Comparison of ENCODE assay signal across 1 cellular context in the genomic region with DNA sequence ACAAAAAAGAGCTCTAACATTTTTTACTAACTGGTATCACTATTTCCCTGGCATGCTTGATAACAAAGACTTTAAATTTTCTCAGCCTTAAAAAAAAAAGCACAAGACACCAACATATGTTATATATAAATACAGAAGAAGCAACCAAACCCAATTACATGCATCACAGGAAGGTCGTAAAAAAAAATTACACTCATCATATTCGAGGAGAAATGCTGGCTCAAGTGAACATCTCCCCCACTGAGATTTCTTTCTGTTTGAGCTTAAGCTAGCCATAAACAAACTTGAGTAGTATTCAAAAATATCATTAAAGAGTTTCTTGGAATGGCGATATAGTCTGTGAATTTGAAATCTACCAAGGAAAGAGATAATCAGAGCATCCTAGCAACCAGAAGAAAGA.
TF ChIP-seq lines count a peak whose summit lies in the region.

No MANE protein-coding gene starts in this region.

TF ChIP-seq in K562, 482 proteins besides CTCF, POLR2A, EP300 and RAD21:
- TF ChIP-seq RBM17 (IDR thresholded peaks at IDR 0.05; ENCODE audit: borderline replicate concordance, low read depth, low read length), result no peak
- TF ChIP-seq ZNF212 (CRISPR knock-in tag; IDR thresholded peaks at IDR 0.05), result no peak
- TF ChIP-seq MTF1 (CRISPR knock-in tag; IDR thresholded peaks at IDR 0.05; ENCODE audit: borderline replicate concordance), result no peak
- no peak for TF ChIP-seq CAMTA2 (CRISPR knock-in tag; conservative IDR thresholded peaks at IDR 0.05)
- TF ChIP-seq HCFC1 (IDR thresholded peaks at IDR 0.05; ENCODE audit: low read depth, low read length), result no peak
- TF ChIP-seq, protein P1, sequence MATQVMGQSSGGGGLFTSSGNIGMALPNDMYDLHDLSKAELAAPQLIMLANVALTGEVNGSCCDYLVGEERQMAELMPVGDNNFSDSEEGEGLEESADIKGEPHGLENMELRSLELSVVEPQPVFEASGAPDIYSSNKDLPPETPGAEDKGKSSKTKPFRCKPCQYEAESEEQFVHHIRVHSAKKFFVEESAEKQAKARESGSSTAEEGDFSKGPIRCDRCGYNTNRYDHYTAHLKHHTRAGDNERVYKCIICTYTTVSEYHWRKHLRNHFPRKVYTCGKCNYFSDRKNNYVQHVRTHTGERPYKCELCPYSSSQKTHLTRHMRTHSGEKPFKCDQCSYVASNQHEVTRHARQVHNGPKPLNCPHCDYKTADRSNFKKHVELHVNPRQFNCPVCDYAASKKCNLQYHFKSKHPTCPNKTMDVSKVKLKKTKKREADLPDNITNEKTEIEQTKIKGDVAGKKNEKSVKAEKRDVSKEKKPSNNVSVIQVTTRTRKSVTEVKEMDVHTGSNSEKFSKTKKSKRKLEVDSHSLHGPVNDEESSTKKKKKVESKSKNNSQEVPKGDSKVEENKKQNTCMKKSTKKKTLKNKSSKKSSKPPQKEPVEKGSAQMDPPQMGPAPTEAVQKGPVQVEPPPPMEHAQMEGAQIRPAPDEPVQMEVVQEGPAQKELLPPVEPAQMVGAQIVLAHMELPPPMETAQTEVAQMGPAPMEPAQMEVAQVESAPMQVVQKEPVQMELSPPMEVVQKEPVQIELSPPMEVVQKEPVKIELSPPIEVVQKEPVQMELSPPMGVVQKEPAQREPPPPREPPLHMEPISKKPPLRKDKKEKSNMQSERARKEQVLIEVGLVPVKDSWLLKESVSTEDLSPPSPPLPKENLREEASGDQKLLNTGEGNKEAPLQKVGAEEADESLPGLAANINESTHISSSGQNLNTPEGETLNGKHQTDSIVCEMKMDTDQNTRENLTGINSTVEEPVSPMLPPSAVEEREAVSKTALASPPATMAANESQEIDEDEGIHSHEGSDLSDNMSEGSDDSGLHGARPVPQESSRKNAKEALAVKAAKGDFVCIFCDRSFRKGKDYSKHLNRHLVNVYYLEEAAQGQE (CRISPR knock-in tag; IDR thresholded peaks at IDR 0.05; ENCODE audit: low read depth), result no peak
- no peak for TF ChIP-seq ZFP36 (IDR thresholded peaks at IDR 0.05; ENCODE audit: low read depth, low read length, partially characterized antibody)
- no peak for TF ChIP-seq RBM25 (IDR thresholded peaks at IDR 0.05; ENCODE audit: low read depth, low read length, severe bottlenecking)
- no peak for TF ChIP-seq SAFB2 (IDR thresholded peaks at IDR 0.05; ENCODE audit: borderline replicate concordance, low read depth, low read length, severe bottlenecking)
- no peak for TF ChIP-seq ASH1L (IDR thresholded peaks at IDR 0.05; ENCODE audit: borderline replicate concordance, low read depth, partially characterized antibody)
- TF ChIP-seq ZC3H4 (CRISPR knock-in tag; IDR thresholded peaks at IDR 0.05; ENCODE audit: borderline replicate concordance), result no peak
- TF ChIP-seq CBFA2T2 (conservative IDR thresholded peaks at IDR 0.05), result no peak
